Comparison of ENCODE assay signal across 8 cellular contexts in genomic region chr7:100852048-100852872, GRCh38. TPM values are rescaled to one million over a fixed set of nuclear protein-coding genes. Genes with fewer than 3 reads are reported as not detected.
DNase-seq lines count a peak whose midpoint lies in the region; ATAC-seq and TF ChIP-seq lines count a peak whose summit lies in the region.

Gene SLC12A9, plus strand, starts transcription at chr7:100852713. Its CDS starts 1,485 bp downstream, at chr7:100854198.

- POLR2A ChIA-PET in HEK293 (lab: Yijun Ruan, JAX): interaction anchor here (0.6 to 1.8 kb wide), 21 partner anchors 10 to 513 kb away, joined by 3 to 22 read pairs (median 5); partner anchors contain the start of genes EPHB4, FBXO24, MOSPD3 and POP7

- ATAC-seq in SK-N-SH treated with all-trans-retinoic acid at 6 μM for 48 hours: peak; percentile 100

- H3K4me1 ChIP-seq in HEK293 (ENCODE audit: control insufficient read depth, insufficient read depth, low read length) (peaks cover 3% of the 10 kb centered on the region; the same call in 1 of the 2 replicates), suprapubic skin (peaks cover 26% of the 10 kb centered on the region)

- WGBS in suprapubic skin: 0% methylated on average over 4 of the region's 71 CpGs

- H3K4me3 ChIP-seq in HEK293 (ENCODE audit: low read depth, low read length): peak within 1 kb of the TSS; percentile 59
- H3K4me3 ChIP-seq in NB4 (ENCODE audit: low read depth, low read length): peak within 1 kb of the TSS; percentile 82
- H3K4me3 ChIP-seq in suprapubic skin: peak within 1 kb of the TSS; percentile 65

- no peaks in the 10 kb centered on the region for H3K27me3 ChIP-seq in suprapubic skin

- TF ChIP-seq EP300 in suprapubic skin (IDR thresholded peaks at IDR 0.05): no peak

- DNase-seq in GDM1 (lab: John Stamatoyannopoulos, UW) (peak; percentile 78), NB4 (ENCODE audit: low read depth) (peak; percentile 96), glomerular endothelial cell (ENCODE audit: extremely low read depth, low read depth, low spot score) (no peak), occipital lobe (lab: John Stamatoyannopoulos, UW) (peak; percentile 89), suprapubic skin (ENCODE audit: low spot score in 2 of 2) (peak; percentile 93 to 95)
- DNase-seq in activated naive CD4-positive, alpha-beta T cell treated with anti-CD3 and anti-CD28 coated beads, Interleukin-2, amount 50 U/mL, for 16 hours: peak; percentile 89

- CTCF ChIA-PET in HEK293 (lab: Yijun Ruan, JAX): interaction anchor here (0.6 to 3.4 kb wide), 46 partner anchors 10 to 836 kb away, joined by 3 to 95 read pairs (median 4); partner anchors contain the start of genes EPHB4, FBXO24, LRCH4 and POP7

- no peaks in the 10 kb centered on the region for H3K9me3 ChIP-seq in HEK293 (ENCODE audit: control insufficient read depth, insufficient read depth, low read depth, low read length)
- H3K9me3 ChIP-seq in suprapubic skin: no peaks in the 10 kb centered on the region

- peak; percentile 67 for TF ChIP-seq POLR2A in NB4 (IDR thresholded peaks at IDR 0.05; ENCODE audit: extremely low read depth, insufficient read length)
- no peak for TF ChIP-seq POLR2A in suprapubic skin (IDR thresholded peaks at IDR 0.05)

- H3K36me3 ChIP-seq in HEK293 (ENCODE audit: control insufficient read depth in 2 of 2, insufficient read depth in 1 of 2, low read length in 2 of 2): no peaks in the 10 kb centered on the region
- peaks cover 19% of the 10 kb centered on the region for H3K36me3 ChIP-seq in suprapubic skin

- peak; percentile 95 for TF ChIP-seq CTCF in HEK293 (tag by site-specific recombination; IDR thresholded peaks at IDR 0.05)
- TF ChIP-seq CTCF in NB4 (IDR thresholded peaks at IDR 0.05; ENCODE audit: low read depth, low read length): peak; percentile 95
- peak; percentile 78 to 91 for TF ChIP-seq CTCF in suprapubic skin (IDR thresholded peaks at IDR 0.05)

- H3K27ac ChIP-seq in HEK293 (ENCODE audit: extremely low read depth, low read depth, low read length): peak within 1 kb of the TSS; percentile 54; the same call in 1 of the 2 replicates
- peak within 1 kb of the TSS; percentile 59 for H3K27ac ChIP-seq in suprapubic skin

TF ChIP-seq in HEK293, 187 proteins besides CTCF, POLR2A, EP300 and RAD21 (continues in another document):
- TF ChIP-seq, protein P1, sequence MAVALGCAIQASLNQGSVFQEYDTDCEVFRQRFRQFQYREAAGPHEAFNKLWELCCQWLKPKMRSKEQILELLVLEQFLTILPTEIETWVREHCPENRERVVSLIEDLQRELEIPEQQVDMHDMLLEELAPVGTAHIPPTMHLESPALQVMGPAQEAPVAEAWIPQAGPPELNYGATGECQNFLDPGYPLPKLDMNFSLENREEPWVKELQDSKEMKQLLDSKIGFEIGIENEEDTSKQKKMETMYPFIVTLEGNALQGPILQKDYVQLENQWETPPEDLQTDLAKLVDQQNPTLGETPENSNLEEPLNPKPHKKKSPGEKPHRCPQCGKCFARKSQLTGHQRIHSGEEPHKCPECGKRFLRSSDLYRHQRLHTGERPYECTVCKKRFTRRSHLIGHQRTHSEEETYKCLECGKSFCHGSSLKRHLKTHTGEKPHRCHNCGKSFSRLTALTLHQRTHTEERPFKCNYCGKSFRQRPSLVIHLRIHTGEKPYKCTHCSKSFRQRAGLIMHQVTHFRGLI (tag by site-specific recombination; IDR thresholded peaks at IDR 0.05): peak; percentile 64; the same call in 1 of the 2 replicates
- TF ChIP-seq HOXD13 (CRISPR knock-in tag; IDR thresholded peaks at IDR 0.05; ENCODE audit: borderline replicate concordance) (no peak), KLF16 (tag by site-specific recombination; IDR thresholded peaks at IDR 0.05) (peak; percentile 98), ZNF645 (tag by site-specific recombination; IDR thresholded peaks at IDR 0.05) (no peak)
- TF ChIP-seq, protein P2, sequence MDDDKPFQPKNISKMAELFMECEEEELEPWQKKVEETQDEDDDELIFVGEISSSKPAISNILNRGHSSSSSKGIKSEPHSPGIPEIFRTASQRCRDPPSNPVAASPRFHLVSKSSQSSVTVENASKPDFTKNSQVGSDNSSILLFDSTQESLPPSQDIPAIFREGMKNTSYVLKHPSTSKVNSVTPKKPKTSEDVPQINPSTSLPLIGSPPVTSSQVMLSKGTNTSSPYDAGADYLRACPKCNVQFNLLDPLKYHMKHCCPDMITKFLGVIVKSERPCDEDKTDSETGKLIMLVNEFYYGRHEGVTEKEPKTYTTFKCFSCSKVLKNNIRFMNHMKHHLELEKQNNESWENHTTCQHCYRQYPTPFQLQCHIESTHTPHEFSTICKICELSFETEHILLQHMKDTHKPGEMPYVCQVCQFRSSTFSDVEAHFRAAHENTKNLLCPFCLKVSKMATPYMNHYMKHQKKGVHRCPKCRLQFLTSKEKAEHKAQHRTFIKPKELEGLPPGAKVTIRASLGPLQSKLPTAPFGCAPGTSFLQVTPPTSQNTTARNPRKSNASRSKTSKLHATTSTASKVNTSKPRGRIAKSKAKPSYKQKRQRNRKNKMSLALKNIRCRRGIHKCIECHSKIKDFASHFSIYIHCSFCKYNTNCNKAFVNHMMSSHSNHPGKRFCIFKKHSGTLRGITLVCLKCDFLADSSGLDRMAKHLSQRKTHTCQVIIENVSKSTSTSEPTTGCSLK (tag by site-specific recombination; IDR thresholded peaks at IDR 0.05): no peak

TF ChIP-seq in SK-N-SH treated with all-trans-retinoic acid at 6 μM for 48 hours, 23 proteins besides CTCF, POLR2A, EP300 and RAD21:
- TF ChIP-seq ZFP3 (CRISPR knock-in tag; IDR thresholded peaks at IDR 0.05) (0 out of 2 replicates have a peak, but pooled peaks have one; percentile 35), ZNF70 (CRISPR knock-in tag; IDR thresholded peaks at IDR 0.05) (no peak), ARNTL (CRISPR knock-in tag; IDR thresholded peaks at IDR 0.05; ENCODE audit: borderline replicate concordance, low read depth) (no peak)
TF ChIP-seq in SK-N-SH treated with all-trans-retinoic acid at 6 μM for 48 hours: peak in this region for 1.

RNA-seq across cellular contexts. Expression of gene SLC12A9, which starts in this region (rescaled TPM):
- total RNA-seq in glomerular endothelial cell (30.2 and 31.9 TPM in 2 replicates), occipital lobe (30.1 TPM), suprapubic skin (10 to 100 TPM; 22.5 to 33.8 (median 26.4) TPM)
